Comparison of ENCODE assay signal across 31 cellular contexts in genomic region chrX:133588827-133589226, GRCh38.
DNase-seq lines count a peak whose midpoint lies in the region; ATAC-seq, FAIRE-seq and TF ChIP-seq lines count a peak whose summit lies in the region.
"Had no signal": no experiment of that assay in that cellular context is flagged by ENCODE, and none has a peak within 500 bp of the region (broad histone marks: within the 10 kb centered on the region; RNA-seq: fewer than 3 reads in every experiment).

No MANE protein-coding gene starts in this region.

- H3K9ac ChIP-seq in HepG2 (ENCODE audit: insufficient read depth, low read depth, low read length), result no peak overlapping the region
- H3K9ac ChIP-seq: BLaER1; BLaER1 treated with 17β-estradiol and CSF1 and Interleukin-3, amounts not matched to agents 10 nM and 100 nM had no signal

- H4K20me1 ChIP-seq in HepG2 (ENCODE audit: insufficient read depth, low read length), result peaks cover 25% of the 10 kb centered on the region; the same call in 1 of the 2 replicates
- H4K20me1 ChIP-seq: BLaER1; BLaER1 treated with 17β-estradiol and CSF1 and Interleukin-3, amounts not matched to agents 10 nM and 100 nM had no signal

- H3K4me1 ChIP-seq in HepG2 (ENCODE audit: insufficient read depth, low read length), result peaks cover 8% of the 10 kb centered on the region; the same call in 1 of the 2 replicates
- no peaks in the 10 kb centered on the region for H3K4me1 ChIP-seq in right lobe of liver
- H3K4me1 ChIP-seq in HEK293 (ENCODE audit: control insufficient read depth, insufficient read depth, low read length), result no peaks in the 10 kb centered on the region
- H3K4me1 ChIP-seq: A549; BE2C; BLaER1; BLaER1 treated with 17β-estradiol and CSF1 and Interleukin-3, amounts not matched to agents 10 nM and 100 nM had no signal

- no peak for DNase-seq in HepG2 (ENCODE audit: low spot score)
- DNase-seq in right lobe of liver, result no peak
- DNase-seq: 8988T; ACHN; AML-193; BE2C; C1 segment of cervical spinal cord; Caco-2; Calu3; CD4-positive, alpha-beta memory T cell; CD4-positive, alpha-beta T cell; CD4-positive, CD25-positive, alpha-beta regulatory T cell; CD8-positive, alpha-beta memory T cell; CD8-positive, alpha-beta T cell; COR-L47; DMS 273 treated with DMSO at 0.1 percent for 48 hours; DMS153; DMS53; DMS79; DMS79 treated with DMSO at 0.1 percent for 48 hours; DND-41; EL had no signal

- TF ChIP-seq RAD21 in HepG2 (CRISPR knock-in tag; IDR thresholded peaks at IDR 0.05), result no peak

- H3K4me3 ChIP-seq in HepG2 (replicated peaks in 1 of 3; ENCODE audit: insufficient read depth in 1 of 3, low read depth in 2 of 3, low read length in 3 of 3) (no peak overlapping the region), right lobe of liver (no peak overlapping the region), HEK293 (ENCODE audit: low read depth, low read length) (no peak overlapping the region)
- H3K4me3 ChIP-seq: A549; BLaER1; BLaER1 treated with 17β-estradiol and CSF1 and Interleukin-3, amounts not matched to agents 10 nM and 100 nM had no signal

- intact Hi-C loops in HepG2 (cut with micrococcal nuclease; ENCODE audit: unreplicated experiment), result no loop called here
- intact Hi-C loops in right lobe of liver (cut with DNase I), result no loop called here

- POLR2A ChIA-PET in HepG2 (lab: Yijun Ruan, JAX), result no interaction called here
- POLR2A ChIA-PET in HEK293 (lab: Yijun Ruan, JAX), result no interaction called here

- H3K27ac ChIP-seq in HepG2 (ENCODE audit: extremely low read length, insufficient read depth, low read length), result no peak overlapping the region
- no peak overlapping the region for H3K27ac ChIP-seq in right lobe of liver
- H3K27ac ChIP-seq in HEK293 (ENCODE audit: extremely low read depth, low read depth, low read length), result no peak overlapping the region
- H3K27ac ChIP-seq: 22Rv1; A549; BLaER1; BLaER1 treated with 17β-estradiol and CSF1 and Interleukin-3, amounts not matched to agents 10 nM and 100 nM; C4-2B had no signal

- H3K4me2 ChIP-seq in HepG2 (ENCODE audit: low read depth, low read length), result no peak overlapping the region
- H3K4me2 ChIP-seq: A549; BLaER1; BLaER1 treated with 17β-estradiol and CSF1 and Interleukin-3, amounts not matched to agents 10 nM and 100 nM had no signal

- H2AFZ ChIP-seq in HepG2 (ENCODE audit: low read length), result no peak overlapping the region

- FAIRE-seq in HepG2 (lab: Jason Lieb, UNC), result peak; percentile 40
- FAIRE-seq: A204.1, A549, D721Med had no signal

- H3K9me3 ChIP-seq in HepG2 (ENCODE audit: low read length), result no peaks in the 10 kb centered on the region
- H3K9me3 ChIP-seq in right lobe of liver, result no peaks in the 10 kb centered on the region
- no peaks in the 10 kb centered on the region for H3K9me3 ChIP-seq in HEK293 (ENCODE audit: control insufficient read depth, insufficient read depth, low read depth, low read length)
- H3K9me3 ChIP-seq: A549; BE2C; BLaER1; BLaER1 treated with 17β-estradiol and CSF1 and Interleukin-3, amounts not matched to agents 10 nM and 100 nM; Caco-2 had no signal

- CTCF ChIA-PET in HepG2 (lab: Yijun Ruan, JAX; ENCODE audit: low intra/inter-chr PET ratio, low total read pairs) (no interaction called here), HEK293 (lab: Yijun Ruan, JAX) (interaction anchor here (0.9 kb wide), 1 partner anchor 17 kb away, joined by 3 read pairs; no protein-coding TSS in a partner anchor)

- no peaks in the 10 kb centered on the region for H3K27me3 ChIP-seq in HepG2 (ENCODE audit: control insufficient read depth in 1 of 2, insufficient read depth in 2 of 2, low read length in 2 of 2)
- H3K27me3 ChIP-seq in right lobe of liver, result no peaks in the 10 kb centered on the region
- H3K27me3 ChIP-seq: BE2C had no signal

- TF ChIP-seq POLR2A in HepG2 (IDR thresholded peaks at IDR 0.05; ENCODE audit: insufficient read depth in 1 of 2, low read depth in 2 of 2, low read length in 2 of 2), result no peak
- no peak for TF ChIP-seq POLR2A in right lobe of liver (IDR thresholded peaks at IDR 0.05)

- no TSS peak for BruUV-seq in HepG2 (replicated peaks; lab: Mats Ljungman, UMichigan)

- no peaks in the 10 kb centered on the region for H3K79me2 ChIP-seq in HepG2 (ENCODE audit: insufficient read depth, low read length)

- in situ Hi-C loops in HepG2 (cut with HindIII; ENCODE audit: extremely low pct_ligation_motif_present, low pct_unique_long_range_greater_than_20kb), result no loop called here

- whole genome bisulfite sequencing in HepG2 (ENCODE audit: low lambda C conversion rate), result 100% methylated on average over 1 of the region's 1 CpG
- 40% methylated on average over 1 of the region's 1 CpG for WGBS in right lobe of liver (ENCODE audit: insufficient coverage, low coverage, low lambda C conversion rate, missing lambda C conversion rate)

- H3K36me3 ChIP-seq in HepG2 (replicated peaks in 1 of 2; ENCODE audit: control insufficient read depth in 1 of 2, insufficient read depth in 2 of 2, low read length in 2 of 2), result peaks cover 13 to 48% of the 10 kb centered on the region in 2 experiments
- H3K36me3 ChIP-seq in right lobe of liver, result no peaks in the 10 kb centered on the region
- H3K36me3 ChIP-seq in HEK293 (ENCODE audit: control insufficient read depth in 2 of 2, insufficient read depth in 1 of 2, low read length in 2 of 2), result no peaks in the 10 kb centered on the region
- H3K36me3 ChIP-seq: BE2C; BLaER1; BLaER1 treated with 17β-estradiol and CSF1 and Interleukin-3, amounts not matched to agents 10 nM and 100 nM had no signal

- TF ChIP-seq CTCF in HepG2 (CRISPR knock-in tag; IDR thresholded peaks at IDR 0.05), result no peak
- no peak for TF ChIP-seq CTCF in right lobe of liver (IDR thresholded peaks at IDR 0.05)
- no peak for TF ChIP-seq CTCF in HEK293 (tag by site-specific recombination; IDR thresholded peaks at IDR 0.05)

- TF ChIP-seq EP300 in HepG2 (IDR thresholded peaks at IDR 0.05; ENCODE audit: low read depth in 2 of 2, low read length in 2 of 2) (no peak), HepG2 (CRISPR knock-in tag; IDR thresholded peaks at IDR 0.05; ENCODE audit: borderline replicate concordance) (no peak)

- ATAC-seq in HepG2, result no peak
- ATAC-seq in right lobe of liver, result no peak
- no peak for ATAC-seq in GM21515 (IDR thresholded peaks at IDR 0.05; ENCODE audit: unreplicated experiment)
- ATAC-seq: A549; CD8-positive, alpha-beta T cell had no signal

TF ChIP-seq in HepG2, 621 proteins besides CTCF, POLR2A, EP300 and RAD21:
- peak; percentile 55 for TF ChIP-seq RBM22 (optimal IDR thresholded peaks at IDR 0.05; ENCODE audit: low read length)
- TF ChIP-seq MAFK (conservative IDR thresholded peaks at IDR 0.05 in 1 of 2, IDR thresholded peaks at IDR 0.05 in 1 of 2; ENCODE audit: low read length in 2 of 2), result no peak
- TF ChIP-seq NR2F2 (IDR thresholded peaks at IDR 0.05; ENCODE audit: borderline replicate concordance, low read depth), result no peak
- TF ChIP-seq ZBTB38 (CRISPR knock-in tag; IDR thresholded peaks at IDR 0.05), result no peak
- TF ChIP-seq RFX1 (IDR thresholded peaks at IDR 0.05), result no peak
- TF ChIP-seq THAP9 (CRISPR knock-in tag; IDR thresholded peaks at IDR 0.05; ENCODE audit: borderline replicate concordance), result no peak

TF ChIP-seq in HEK293, 187 proteins besides CTCF, POLR2A, EP300 and RAD21:
- TF ChIP-seq SCRT2 (tag by site-specific recombination; IDR thresholded peaks at IDR 0.05) (peak; percentile 60; the same call in 1 of the 2 replicates), ZNF473 (tag by site-specific recombination; IDR thresholded peaks at IDR 0.05) (no peak)
